Comparison of ENCODE assay signal across 11 cellular contexts in the genomic region with DNA sequence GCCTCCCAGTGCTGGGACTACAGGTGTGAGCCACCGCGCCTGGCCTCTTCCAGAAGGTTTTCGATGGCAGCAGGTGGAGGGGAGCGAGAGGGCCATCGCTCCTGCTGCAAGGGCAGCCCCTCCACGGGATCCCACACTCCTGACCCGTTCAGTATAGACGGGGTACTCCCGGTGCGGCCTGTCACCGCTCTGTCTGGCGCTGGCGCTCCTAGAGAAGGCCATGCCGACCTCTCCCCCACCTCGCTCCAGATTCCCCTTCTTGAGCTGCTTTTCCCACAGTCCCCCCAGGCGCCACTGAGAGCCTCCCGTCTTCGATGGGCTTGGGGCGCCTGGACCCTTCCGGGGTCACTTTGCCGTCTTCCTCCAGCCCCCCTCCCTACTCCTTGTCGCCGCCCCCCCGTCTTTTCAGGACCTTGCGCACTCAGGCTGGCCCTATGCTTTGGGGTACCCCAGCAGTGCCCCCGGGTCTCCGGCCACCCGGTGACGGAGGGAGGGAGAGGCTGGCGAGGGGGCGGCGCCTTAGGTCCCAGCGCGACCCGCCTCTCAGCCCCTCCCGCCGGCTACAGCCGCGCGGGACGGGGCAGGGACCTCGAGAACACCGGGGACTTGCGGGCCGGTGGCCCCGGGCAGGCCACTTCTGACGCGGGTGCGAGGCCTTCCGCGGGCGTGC. TPM values are rescaled to one million over a fixed set of nuclear protein-coding genes. Genes with fewer than 3 reads are reported as not detected.
DNase-seq lines count a peak whose midpoint lies in the region; ATAC-seq and TF ChIP-seq lines count a peak whose summit lies in the region.
"Had no signal": no experiment of that assay in that cellular context is flagged by ENCODE, and none has a peak within 500 bp of the region (broad histone marks: within the 10 kb centered on the region; RNA-seq: fewer than 3 reads in every experiment).

No MANE protein-coding gene starts in this region.

- no peak for TF ChIP-seq EP300 in upper lobe of left lung (IDR thresholded peaks at IDR 0.05)

- intact Hi-C loops in Right ventricle myocardium inferior (cut with DNase I) (no loop called here), Right ventricle myocardium superior (cut with DNase I) (no loop called here)
- intact Hi-C loops in CD4-positive, alpha-beta T cell (cut with DNase I, micrococcal nuclease), result no loop called here

- H3K36me3 ChIP-seq in mucosa of stomach (ENCODE audit: control insufficient read depth, insufficient read depth, low read length) (no peaks in the 10 kb centered on the region), upper lobe of left lung (peaks cover 0 to 21% (median 8%) of the 10 kb centered on the region in 4 donors)

- H3K4me1 Mint-ChIP-seq in activated naive CD8-positive, alpha-beta T cell treated with anti-CD3 and anti-CD28 coated beads, Interleukin-2, amount 50 U/mL, for 24 hours, result peaks cover 28% of the 10 kb centered on the region
- peaks cover 36% of the 10 kb centered on the region for H3K4me1 Mint-ChIP-seq in CD4-positive, alpha-beta T cell (ENCODE audit: low read depth)

- peak overlapping the region; percentile 55 for H3K9ac ChIP-seq in mucosa of stomach (ENCODE audit: low read length)

- H3K36me3 Mint-ChIP-seq in activated naive CD8-positive, alpha-beta T cell treated with anti-CD3 and anti-CD28 coated beads, Interleukin-2, amount 50 U/mL, for 24 hours (ENCODE audit: low read depth), result peaks cover 5% of the 10 kb centered on the region
- peaks cover 17% of the 10 kb centered on the region for H3K36me3 Mint-ChIP-seq in CD4-positive, alpha-beta T cell (ENCODE audit: low read depth)

- no peaks in the 10 kb centered on the region for H3K27me3 ChIP-seq in mucosa of stomach (ENCODE audit: control insufficient read depth, insufficient read depth, low read length)
- H3K27me3 ChIP-seq in upper lobe of left lung, result no peaks in the 10 kb centered on the region
- H3K27me3 ChIP-seq in CD4-positive, alpha-beta T cell (ENCODE audit: control insufficient read depth, insufficient read depth, low read length), result no peaks in the 10 kb centered on the region

- H3K4me3 ChIP-seq in mucosa of stomach (ENCODE audit: low read length) (no peak overlapping the region), upper lobe of left lung (peak overlapping the region; percentile 32 to 61 (median 52))
- H3K4me3 ChIP-seq: A549 had no signal

- no peaks in the 10 kb centered on the region for H3K27me3 Mint-ChIP-seq in activated naive CD8-positive, alpha-beta T cell treated with anti-CD3 and anti-CD28 coated beads, Interleukin-2, amount 50 U/mL, for 24 hours
- peaks cover 5% of the 10 kb centered on the region for H3K27me3 Mint-ChIP-seq in CD4-positive, alpha-beta T cell

- H3K4me1 ChIP-seq in mucosa of stomach (ENCODE audit: control insufficient read depth, insufficient read depth, low read length), result peaks cover 31% of the 10 kb centered on the region
- peaks cover 30 to 42% (median 39%) of the 10 kb centered on the region in 4 donors for H3K4me1 ChIP-seq in upper lobe of left lung

- TF ChIP-seq POLR2A in erythroblast (IDR thresholded peaks at IDR 0.05; ENCODE audit: low read length), result no peak
- TF ChIP-seq POLR2A in upper lobe of left lung (IDR thresholded peaks at IDR 0.05), result peak in 1 of 4 donors; percentile 35

- peak overlapping the region; percentile 6 to 81 (median 66) for H3K27ac ChIP-seq in upper lobe of left lung
- H3K27ac ChIP-seq in CD4-positive, alpha-beta T cell (ENCODE audit: low read depth, low read length), result no peak overlapping the region

- WGBS in upper lobe of left lung, 2 donors, result 50 to 53% methylated on average over 20 to 24 of the region's 52 CpGs

- H3K9me3 Mint-ChIP-seq in activated naive CD8-positive, alpha-beta T cell treated with anti-CD3 and anti-CD28 coated beads, Interleukin-2, amount 50 U/mL, for 24 hours, result no peaks in the 10 kb centered on the region
- H3K9me3 Mint-ChIP-seq in CD4-positive, alpha-beta T cell, result no peaks in the 10 kb centered on the region

- no peak overlapping the region for H3K4me3 Mint-ChIP-seq in activated naive CD8-positive, alpha-beta T cell treated with anti-CD3 and anti-CD28 coated beads, Interleukin-2, amount 50 U/mL, for 24 hours
- H3K4me3 Mint-ChIP-seq in CD4-positive, alpha-beta T cell, result no peak overlapping the region

- no peaks in the 10 kb centered on the region for H3K9me3 ChIP-seq in mucosa of stomach (ENCODE audit: control insufficient read depth, low read length)
- H3K9me3 ChIP-seq in upper lobe of left lung, result no peaks in the 10 kb centered on the region
- H3K9me3 ChIP-seq in CD4-positive, alpha-beta T cell (ENCODE audit: control insufficient read depth, low read length), result no peaks in the 10 kb centered on the region
- H3K9me3 ChIP-seq: A549 had no signal

- DNase-seq in Right ventricle myocardium inferior (ENCODE audit: missing footprints), result peak; percentile 56
- DNase-seq in Right ventricle myocardium superior, result no peak
- peak; percentile 40 to 55 for DNase-seq in erythroblast (lab: John Stamatoyannopoulos, UW)
- no peak for DNase-seq in upper lobe of left lung
- DNase-seq in NCI-H82 (lab: John Stamatoyannopoulos, UW), result no peak
- no peak for DNase-seq in activated naive CD8-positive, alpha-beta T cell treated with anti-CD3 and anti-CD28 coated beads, Interleukin-2, amount 50 U/mL, for 24 hours
- DNase-seq in CD4-positive, alpha-beta T cell, result no peak
- DNase-seq: stimulated activated CD4-positive, alpha-beta T cell treated with anti-CD3 and anti-CD28 coated beads, Interleukin-4, amount 100 ng/mL, for 24 hours had no signal

- CTCF ChIA-PET in CD4-positive, alpha-beta T cell (lab: Charles Lee), result interaction anchor here (1.2 kb wide), 1 partner anchor 14 kb away, joined by 4 read pairs; no protein-coding TSS in a partner anchor

- H3K27ac Mint-ChIP-seq in activated naive CD8-positive, alpha-beta T cell treated with anti-CD3 and anti-CD28 coated beads, Interleukin-2, amount 50 U/mL, for 24 hours, result no peak overlapping the region
- no peak overlapping the region for H3K27ac Mint-ChIP-seq in CD4-positive, alpha-beta T cell

- TF ChIP-seq CTCF in upper lobe of left lung (IDR thresholded peaks at IDR 0.05), result no peak
- no peak for TF ChIP-seq CTCF in CD4-positive, alpha-beta T cell (IDR thresholded peaks at IDR 0.05)

- no peak for ATAC-seq in Right ventricle myocardium inferior
- ATAC-seq in Right ventricle myocardium superior (ENCODE audit: poor library complexity), result no peak
- ATAC-seq in upper lobe of left lung (ENCODE audit: low FRiP score in 2 of 2), result no peak
- ATAC-seq in activated naive CD8-positive, alpha-beta T cell treated with anti-CD3 and anti-CD28 coated beads, Interleukin-2, amount 50 U/mL, for 24 hours, result no peak
- no peak for ATAC-seq in CD4-positive, alpha-beta T cell (ENCODE audit: poor library complexity)
- ATAC-seq: A549; activated CD4-positive, CD25-positive, alpha-beta regulatory T cell treated with anti-CD3 and anti-CD28 coated beads, Interleukin-2, amount 50 U/mL, for 24 hours had no signal

- POLR2A ChIA-PET in CD4-positive, alpha-beta T cell (lab: Charles Lee), result interaction anchor here (4.5 kb wide), 1 partner anchor 9 kb away, joined by 48 read pairs; a partner anchor contains a TSS

RNA-seq across cellular contexts. Expression of a gene that starts 4.2 kb away (rescaled TPM):
- total RNA-seq in Right ventricle myocardium inferior (407 TPM), Right ventricle myocardium superior (437 TPM), upper lobe of left lung (100 to 1,000 TPM; 390 to 666 (median 574) TPM)
- 100 to 1,000 TPM; 260 to 267 TPM for total RNA-seq in CD4-positive, alpha-beta T cell

RNA-seq across cellular contexts. Expression of a gene that starts 9.9 kb away (rescaled TPM):
- total RNA-seq in Right ventricle myocardium inferior (98.9 TPM), Right ventricle myocardium superior (93.3 TPM), upper lobe of left lung (100 to 1,000 TPM; 107 to 266 (median 158) TPM)
- 100 to 1,000 TPM; 141 to 145 TPM for total RNA-seq in CD4-positive, alpha-beta T cell

RNA-seq across cellular contexts. Expression of a gene that starts 22.8 kb away (rescaled TPM):
- 10.3 TPM for total RNA-seq in Right ventricle myocardium inferior
- total RNA-seq in Right ventricle myocardium superior, result 7.6 TPM
- 10 to 100 TPM in 5 of 6 donors, 1 to 10 TPM in 1; 6.7 to 33.1 (median 21.3) TPM for total RNA-seq in upper lobe of left lung
- total RNA-seq in CD4-positive, alpha-beta T cell, result 1 to 10 TPM; 3.6 to 4.2 TPM

RNA-seq across cellular contexts. Expression of a gene that starts 42.1 kb away (rescaled TPM):
- total RNA-seq in Right ventricle myocardium inferior (12.2 TPM), Right ventricle myocardium superior (12.1 TPM), upper lobe of left lung (100 to 1,000 TPM in 1 of 6 donors, 10 to 100 TPM in 5; 20.7 to 142 (median 33.2) TPM)
- total RNA-seq in CD4-positive, alpha-beta T cell, result 10 to 100 TPM; 31.8 to 32.8 TPM

Comparison
In these comparisons a context has a peak if more than half of its experiments do, and no peak if none do; other contexts are left out.
1. DNase-seq: peak in Right ventricle myocardium inferior (single experiment) and erythroblast (2 of 2); none in Right ventricle myocardium superior (single experiment), upper lobe of left lung (0 of 2), NCI-H82 (single experiment), activated naive CD8-positive, alpha-beta T cell treated with anti-CD3 and anti-CD28 coated beads, Interleukin-2, amount 50 U/mL, for 24 hours (single experiment) and CD4-positive, alpha-beta T cell (0 of 10).